In genomic region chr19:15248648-15249559, GRCh38 we compare ENCODE assay signal across 9 cellular contexts. TPM values are rescaled to one million over a fixed set of nuclear protein-coding genes. Genes with fewer than 3 reads are reported as not detected.
DNase-seq lines count a peak whose midpoint lies in the region; ATAC-seq and TF ChIP-seq lines count a peak whose summit lies in the region.
"Had no signal": no experiment of that assay in that cellular context is flagged by ENCODE, and none has a peak within 500 bp of the region (broad histone marks: within the 10 kb centered on the region; RNA-seq: fewer than 3 reads in every experiment).

No MANE protein-coding gene starts in this region.

- H3K27me3 ChIP-seq in mucosa of rectum (ENCODE audit: control insufficient read depth in 2 of 2, insufficient read depth in 2 of 2, low read length in 2 of 2) (no peaks in the 10 kb centered on the region), uterus (no peaks in the 10 kb centered on the region)

- no peak for ATAC-seq in GM19397 (IDR thresholded peaks at IDR 0.05; ENCODE audit: unreplicated experiment)

- intact Hi-C loops in activated CD4-positive, alpha-beta memory T cell treated with anti-CD3 and anti-CD28 coated beads for 36 hours (cut with micrococcal nuclease): no loop called here
- intact Hi-C loops in uterus (cut with DNase I; ENCODE audit: low total_unique reads): no loop called here

- no peaks in the 10 kb centered on the region for H3K27me3 Mint-ChIP-seq in activated CD4-positive, alpha-beta memory T cell treated with anti-CD3 and anti-CD28 coated beads for 36 hours
- no peaks in the 10 kb centered on the region for H3K27me3 Mint-ChIP-seq in activated CD4-positive, alpha-beta memory T cell treated with anti-CD3 and anti-CD28 coated beads, Interleukin-2, amount 10 ng/mL, durations not matched to agents 7 days and 5 days
- H3K27me3 Mint-ChIP-seq: B cell had no signal

- H3K4me3 ChIP-seq in mucosa of rectum (ENCODE audit: low read length in 2 of 2) (no peak overlapping the region), uterus (no peak overlapping the region)

- POLR2A ChIA-PET in activated CD4-positive, alpha-beta memory T cell treated with anti-CD3 and anti-CD28 coated beads for 36 hours (lab: Charles Lee): no interaction called here
- POLR2A ChIA-PET in activated CD4-positive, alpha-beta memory T cell treated with anti-CD3 and anti-CD28 coated beads, Interleukin-2, amount 10 ng/mL, durations not matched to agents 7 days and 5 days (lab: Charles Lee): no interaction called here

- H3K4me1 ChIP-seq in mucosa of rectum (ENCODE audit: control insufficient read depth in 2 of 2, insufficient read depth in 2 of 2, low read length in 2 of 2) (peaks cover 23 to 47% of the 10 kb centered on the region in 2 donors), uterus (peaks cover 36 to 70% of the 10 kb centered on the region in 2 donors)

- TF ChIP-seq POLR2A in uterus (IDR thresholded peaks at IDR 0.05): no peak

- H3K27ac ChIP-seq in mucosa of rectum (ENCODE audit: low read depth in 2 of 2, low read length in 2 of 2): peak overlapping the region; percentile 80 to 87
- peak overlapping the region; percentile 83 to 89 for H3K27ac ChIP-seq in uterus

- H3K36me3 Mint-ChIP-seq in activated CD4-positive, alpha-beta memory T cell treated with anti-CD3 and anti-CD28 coated beads for 36 hours: peaks cover 48% of the 10 kb centered on the region
- peaks cover 46% of the 10 kb centered on the region for H3K36me3 Mint-ChIP-seq in activated CD4-positive, alpha-beta memory T cell treated with anti-CD3 and anti-CD28 coated beads, Interleukin-2, amount 10 ng/mL, durations not matched to agents 7 days and 5 days (ENCODE audit: low read depth)

- peak overlapping the region; percentile 23 for H3K27ac Mint-ChIP-seq in activated CD4-positive, alpha-beta memory T cell treated with anti-CD3 and anti-CD28 coated beads for 36 hours
- H3K27ac Mint-ChIP-seq in activated CD4-positive, alpha-beta memory T cell treated with anti-CD3 and anti-CD28 coated beads, Interleukin-2, amount 10 ng/mL, durations not matched to agents 7 days and 5 days: no peak overlapping the region
- H3K27ac Mint-ChIP-seq: B cell had no signal

- TF ChIP-seq CTCF in uterus (IDR thresholded peaks at IDR 0.05): no peak

- H3K36me3 ChIP-seq in mucosa of rectum (ENCODE audit: control insufficient read depth in 2 of 2, insufficient read depth in 2 of 2, low read length in 2 of 2) (peaks cover 64 to 69% of the 10 kb centered on the region in 2 donors), uterus (no peaks in the 10 kb centered on the region)

- peak overlapping the region in 1 of 2 donors; percentile 14 for H3K9ac ChIP-seq in mucosa of rectum (ENCODE audit: low read depth in 1 of 2, low read length in 2 of 2)

- CTCF ChIA-PET in activated CD4-positive, alpha-beta memory T cell treated with anti-CD3 and anti-CD28 coated beads for 36 hours (lab: Charles Lee): no interaction called here
- CTCF ChIA-PET in activated CD4-positive, alpha-beta memory T cell treated with anti-CD3 and anti-CD28 coated beads, Interleukin-2, amount 10 ng/mL, durations not matched to agents 7 days and 5 days (lab: Charles Lee): no interaction called here

- no peak for DNase-seq in activated CD4-positive, alpha-beta memory T cell treated with anti-CD3 and anti-CD28 coated beads for 36 hours
- DNase-seq in activated CD4-positive, alpha-beta memory T cell treated with anti-CD3 and anti-CD28 coated beads, Interleukin-2, amount 10 ng/mL, durations not matched to agents 7 days and 5 days: no peak
- DNase-seq in epidermal melanocyte (ENCODE audit: insufficient read length, low spot score) (peak; percentile 97), uterus (peak; percentile 84 to 86), NOMO-1 treated with dmso at 0.1 percent for 144 hours (lab: John Stamatoyannopoulos, UW; ENCODE audit: unreplicated experiment) (no peak)
- no peak for DNase-seq in activated CD8-positive, alpha-beta memory T cell treated with anti-CD3 and anti-CD28 coated beads, Interleukin-2, amount 50 U/mL, for 48 hours

- H3K9me3 Mint-ChIP-seq in activated CD4-positive, alpha-beta memory T cell treated with anti-CD3 and anti-CD28 coated beads for 36 hours: no peaks in the 10 kb centered on the region
- H3K9me3 Mint-ChIP-seq in activated CD4-positive, alpha-beta memory T cell treated with anti-CD3 and anti-CD28 coated beads, Interleukin-2, amount 10 ng/mL, durations not matched to agents 7 days and 5 days: no peaks in the 10 kb centered on the region

- H3K4me1 Mint-ChIP-seq in activated CD4-positive, alpha-beta memory T cell treated with anti-CD3 and anti-CD28 coated beads for 36 hours (ENCODE audit: low read depth): no peaks in the 10 kb centered on the region
- H3K4me1 Mint-ChIP-seq in activated CD4-positive, alpha-beta memory T cell treated with anti-CD3 and anti-CD28 coated beads, Interleukin-2, amount 10 ng/mL, durations not matched to agents 7 days and 5 days: no peaks in the 10 kb centered on the region

- no peaks in the 10 kb centered on the region for H3K9me3 ChIP-seq in mucosa of rectum (ENCODE audit: control insufficient read depth in 2 of 2, low read length in 2 of 2)
- H3K9me3 ChIP-seq in uterus: no peaks in the 10 kb centered on the region

- no peak overlapping the region for H3K4me3 Mint-ChIP-seq in activated CD4-positive, alpha-beta memory T cell treated with anti-CD3 and anti-CD28 coated beads for 36 hours
- no peak overlapping the region for H3K4me3 Mint-ChIP-seq in activated CD4-positive, alpha-beta memory T cell treated with anti-CD3 and anti-CD28 coated beads, Interleukin-2, amount 10 ng/mL, durations not matched to agents 7 days and 5 days
- H3K4me3 Mint-ChIP-seq: B cell had no signal

RNA-seq across cellular contexts. Expression of gene EPHX3, which starts 16.7 kb away (rescaled TPM):
- total RNA-seq in activated CD4-positive, alpha-beta memory T cell treated with anti-CD3 and anti-CD28 coated beads for 36 hours: not detected
- total RNA-seq in activated CD4-positive, alpha-beta memory T cell treated with anti-CD3 and anti-CD28 coated beads, Interleukin-2, amount 10 ng/mL, durations not matched to agents 7 days and 5 days: under 1 TPM in 1 of 2 experiments, not detected in 1; 0.20 TPM
- under 1 TPM in 2 of 4 donors, not detected in 2; 0.35 to 0.64 TPM for total RNA-seq in uterus
- total RNA-seq: B cell had no signal

RNA-seq across cellular contexts. Expression of gene NOTCH3, which starts 48.1 kb away (rescaled TPM):
- total RNA-seq in activated CD4-positive, alpha-beta memory T cell treated with anti-CD3 and anti-CD28 coated beads for 36 hours: not detected
- not detected for total RNA-seq in activated CD4-positive, alpha-beta memory T cell treated with anti-CD3 and anti-CD28 coated beads, Interleukin-2, amount 10 ng/mL, durations not matched to agents 7 days and 5 days
- total RNA-seq in uterus: 100 to 1,000 TPM in 2 of 4 donors, 10 to 100 TPM in 1, 1 to 10 TPM in 1; 9.4 to 166 (median 96.9) TPM

Comparison
In these comparisons a context has a peak if more than half of its experiments do, and no peak if none do; other contexts are left out.
1. DNase-seq: peak in epidermal melanocyte (single experiment) and uterus (2 of 2); none in activated CD4-positive, alpha-beta memory T cell treated with anti-CD3 and anti-CD28 coated beads for 36 hours (single experiment), activated CD4-positive, alpha-beta memory T cell treated with anti-CD3 and anti-CD28 coated beads, Interleukin-2, amount 10 ng/mL, durations not matched to agents 7 days and 5 days (single experiment), activated CD8-positive, alpha-beta memory T cell treated with anti-CD3 and anti-CD28 coated beads, Interleukin-2, amount 50 U/mL, for 48 hours (single experiment) and NOMO-1 treated with dmso at 0.1 percent for 144 hours (single experiment).
2. RNA of gene NOTCH3, which starts 48.1 kb away (total RNA-seq): 9.4 to 166 TPM in uterus; not detected in activated CD4-positive, alpha-beta memory T cell treated with anti-CD3 and anti-CD28 coated beads for 36 hours and not detected in activated CD4-positive, alpha-beta memory T cell treated with anti-CD3 and anti-CD28 coated beads, Interleukin-2, amount 10 ng/mL, durations not matched to agents 7 days and 5 days; every median in the first group is over 10 times any median in the second.